Comparison of ENCODE assay signal across 23 cellular contexts in genomic region chrY:19973012-19973411, GRCh38.
"Had no signal": no experiment of that assay in that cellular context is flagged by ENCODE, and none has a peak within 500 bp of the region (broad histone marks: within the 10 kb centered on the region; RNA-seq: fewer than 3 reads in every experiment).

No MANE protein-coding gene starts in this region.

- H3K36me3 ChIP-seq: colonic mucosa, esophagus muscularis mucosa, esophagus squamous epithelium, gastrocnemius medialis, gastroesophageal sphincter, heart left ventricle had no signal

- DNase-seq: colonic mucosa; cortex of kidney; dermis blood vessel endothelial cell; dorsolateral prefrontal cortex; effector CD4-positive, alpha-beta T cell; effector CD8-positive, alpha-beta T cell; effector memory CD4-positive, alpha-beta T cell; effector memory CD8-positive, alpha-beta T cell; endodermal cell; erythroblast; esophagus squamous epithelium; foreskin fibroblast; foreskin keratinocyte; foreskin melanocyte; gastrocnemius medialis; glutamatergic neuron; head of caudate nucleus; heart left ventricle had no signal

- ATAC-seq: effector memory CD8-positive, alpha-beta T cell; esophagus mucosa; foreskin keratinocyte; gastrocnemius medialis; gastroesophageal sphincter; heart left ventricle had no signal

- H3K4me1 ChIP-seq: colonic mucosa, esophagus muscularis mucosa, esophagus squamous epithelium, foreskin keratinocyte, gastrocnemius medialis, gastroesophageal sphincter, heart left ventricle had no signal

- H3K27me3 ChIP-seq: colonic mucosa, dorsolateral prefrontal cortex, esophagus muscularis mucosa, esophagus squamous epithelium, foreskin keratinocyte, gastrocnemius medialis, gastroesophageal sphincter, heart left ventricle had no signal

- H3K4me3 ChIP-seq: colonic mucosa, coronary artery, dorsolateral prefrontal cortex, esophagus muscularis mucosa, esophagus squamous epithelium, gastrocnemius medialis, gastroesophageal sphincter, heart left ventricle had no signal

- H3K9me3 ChIP-seq: colonic mucosa, esophagus muscularis mucosa, esophagus squamous epithelium, gastrocnemius medialis, gastroesophageal sphincter, heart left ventricle had no signal

- H3K27ac ChIP-seq: colonic mucosa, coronary artery, dorsolateral prefrontal cortex, epithelial cell of prostate, esophagus muscularis mucosa, esophagus squamous epithelium, foreskin keratinocyte, gastrocnemius medialis, gastroesophageal sphincter, heart left ventricle had no signal
